Comparison of ENCODE assay signal across 29 cellular contexts in the genomic region with DNA sequence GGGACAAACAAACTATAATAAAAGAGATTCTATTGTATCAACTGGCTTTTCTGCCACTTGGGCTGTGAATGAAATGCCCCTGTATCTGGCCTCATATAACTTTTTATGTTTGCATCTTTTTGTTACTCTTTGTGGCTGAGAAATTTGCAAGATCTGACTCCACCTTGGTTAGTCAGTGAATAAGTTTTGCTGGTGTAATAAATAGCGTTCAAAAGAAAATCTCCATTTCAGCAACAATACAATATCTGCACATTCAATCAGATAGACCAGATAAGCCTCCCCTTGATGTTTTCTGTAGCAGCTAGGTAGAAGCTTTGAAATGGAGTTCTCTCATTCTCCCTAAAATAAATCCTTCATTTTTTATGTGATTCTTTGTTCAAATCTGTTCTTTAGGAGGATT. TPM values are rescaled to one million over a fixed set of nuclear protein-coding genes. Genes with fewer than 3 reads are reported as not detected.
A peak's percentile ranks its signal among the peaks of the same experiment; 100 is the strongest.
DNase-seq lines count a peak whose midpoint lies in the region; ATAC-seq lines count a peak whose summit lies in the region.
"Had no signal": no experiment of that assay in that cellular context is flagged by ENCODE, and none has a peak within 500 bp of the region (broad histone marks: within the 10 kb centered on the region; RNA-seq: fewer than 3 reads in every experiment).

No MANE protein-coding gene starts in this region.

- peak overlapping the region; percentile 46 for H3K4me3 ChIP-seq in CD8-positive, alpha-beta memory T cell (ENCODE audit: low read length)
- peak overlapping the region; percentile 43 for H3K4me3 ChIP-seq in naive thymus-derived CD4-positive, alpha-beta T cell (ENCODE audit: low read length)

- peaks cover 74% of the 10 kb centered on the region for H3K4me1 Mint-ChIP-seq in activated CD4-positive, alpha-beta T cell treated with anti-CD3 and anti-CD28 coated beads, Interleukin-2, amount 10 ng/mL, durations not matched to agents 24 days and 14 days
- peaks cover 88 to 98% (median 95%) of the 10 kb centered on the region in 3 donors for H3K4me1 Mint-ChIP-seq in CD8-positive, alpha-beta memory T cell
- peaks cover 83% of the 10 kb centered on the region for H3K4me1 Mint-ChIP-seq in activated CD8-positive, alpha-beta T cell treated with anti-CD3 and anti-CD28 coated beads, Interleukin-2, amount 10 ng/mL, durations not matched to agents 7 days and 5 days (ENCODE audit: low read depth)
- H3K4me1 Mint-ChIP-seq in naive thymus-derived CD4-positive, alpha-beta T cell = peaks cover 45 to 97% (median 91%) of the 10 kb centered on the region in 7 donors
- H3K4me1 Mint-ChIP-seq: activated B cell treated with CpG ODN at 0.5 μM for 24 hours, nephron progenitor cell had no signal

- H3K4me3 Mint-ChIP-seq in activated CD4-positive, alpha-beta T cell treated with anti-CD3 and anti-CD28 coated beads, Interleukin-2, amount 10 ng/mL, durations not matched to agents 24 days and 14 days = peak overlapping the region; percentile 90
- H3K4me3 Mint-ChIP-seq in CD8-positive, alpha-beta memory T cell = peak overlapping the region; percentile 81 to 89 (median 83)
- H3K4me3 Mint-ChIP-seq in activated CD8-positive, alpha-beta T cell treated with anti-CD3 and anti-CD28 coated beads, Interleukin-2, amount 10 ng/mL, durations not matched to agents 7 days and 5 days = peak overlapping the region; percentile 45
- H3K4me3 Mint-ChIP-seq in naive thymus-derived CD4-positive, alpha-beta T cell = peak overlapping the region; percentile 85 to 100 (median 92)
- H3K4me3 Mint-ChIP-seq: activated B cell treated with CpG ODN at 0.5 μM for 24 hours, nephron progenitor cell had no signal

- POLR2A ChIA-PET in CD8-positive, alpha-beta memory T cell (lab: Charles Lee) = interaction anchor here (1.0 to 2.2 kb wide), 4 partner anchors 11 to 245 kb away, joined by 3 to 10 read pairs (median 4); a partner anchor contains a TSS
- POLR2A ChIA-PET in activated CD8-positive, alpha-beta T cell treated with anti-CD3 and anti-CD28 coated beads, Interleukin-2, amount 10 ng/mL, durations not matched to agents 7 days and 5 days (lab: Charles Lee) = interaction anchor here (1.3 to 3.4 kb wide), 2 partner anchors 10 to 13 kb away, joined by 7 to 19 read pairs; a partner anchor contains a TSS
- POLR2A ChIA-PET in naive thymus-derived CD4-positive, alpha-beta T cell (lab: Charles Lee) = interaction anchor here (1.1 to 13.5 kb wide), 5 partner anchors 12 to 29 kb away, joined by 3 to 194 read pairs (median 7); a partner anchor contains a TSS

- H3K9me3 Mint-ChIP-seq in activated CD4-positive, alpha-beta T cell treated with anti-CD3 and anti-CD28 coated beads, Interleukin-2, amount 10 ng/mL, durations not matched to agents 24 days and 14 days = no peaks in the 10 kb centered on the region
- H3K9me3 Mint-ChIP-seq in CD8-positive, alpha-beta memory T cell = no peaks in the 10 kb centered on the region
- H3K9me3 Mint-ChIP-seq in activated CD8-positive, alpha-beta T cell treated with anti-CD3 and anti-CD28 coated beads, Interleukin-2, amount 10 ng/mL, durations not matched to agents 7 days and 5 days (ENCODE audit: insufficient read depth) = no peaks in the 10 kb centered on the region
- H3K9me3 Mint-ChIP-seq in naive thymus-derived CD4-positive, alpha-beta T cell = no peaks in the 10 kb centered on the region
- H3K9me3 Mint-ChIP-seq: activated B cell treated with CpG ODN at 0.5 μM for 24 hours, nephron progenitor cell had no signal

- H3K27me3 Mint-ChIP-seq in activated CD4-positive, alpha-beta T cell treated with anti-CD3 and anti-CD28 coated beads, Interleukin-2, amount 10 ng/mL, durations not matched to agents 24 days and 14 days = no peaks in the 10 kb centered on the region
- H3K27me3 Mint-ChIP-seq in CD8-positive, alpha-beta memory T cell = no peaks in the 10 kb centered on the region
- no peaks in the 10 kb centered on the region for H3K27me3 Mint-ChIP-seq in activated CD8-positive, alpha-beta T cell treated with anti-CD3 and anti-CD28 coated beads, Interleukin-2, amount 10 ng/mL, durations not matched to agents 7 days and 5 days (ENCODE audit: low read depth)
- no peaks in the 10 kb centered on the region for H3K27me3 Mint-ChIP-seq in naive thymus-derived CD4-positive, alpha-beta T cell

- no peaks in the 10 kb centered on the region for H3K27me3 ChIP-seq in CD8-positive, alpha-beta memory T cell (ENCODE audit: insufficient read depth, low read length, poor library complexity, severe bottlenecking)
- H3K27me3 ChIP-seq in naive thymus-derived CD4-positive, alpha-beta T cell (ENCODE audit: control insufficient read depth in 2 of 2, insufficient read depth in 2 of 2, low read length in 2 of 2) = no peaks in the 10 kb centered on the region

- H3K4me1 ChIP-seq in CD8-positive, alpha-beta memory T cell (ENCODE audit: insufficient read depth, low read length) = peaks cover 83% of the 10 kb centered on the region
- peaks cover 69 to 75% of the 10 kb centered on the region in 2 donors for H3K4me1 ChIP-seq in naive thymus-derived CD4-positive, alpha-beta T cell (ENCODE audit: control insufficient read depth in 2 of 2, insufficient read depth in 2 of 2, low read length in 2 of 2)
- H3K4me1 ChIP-seq: parathyroid adenoma had no signal

- peak; percentile 29 for ATAC-seq in activated CD8-positive, alpha-beta T cell treated with anti-CD3 and anti-CD28 coated beads, Interleukin-2, amount 10 ng/mL, durations not matched to agents 7 days and 5 days
- ATAC-seq in naive thymus-derived CD4-positive, alpha-beta T cell = peak; percentile 54
- ATAC-seq in HG02571 (IDR thresholded peaks at IDR 0.05; ENCODE audit: unreplicated experiment) = no peak
- ATAC-seq: right cardiac atrium, Right ventricle myocardium inferior had no signal

- intact Hi-C loops in activated CD4-positive, alpha-beta T cell treated with anti-CD3 and anti-CD28 coated beads, Interleukin-2, amount 10 ng/mL, durations not matched to agents 24 days and 14 days (cut with micrococcal nuclease) = loop anchor here (2.0 to 10.0 kb wide), 2 partner anchors 748 to 1310 kb away; a partner anchor contains a TSS
- intact Hi-C loops in naive thymus-derived CD4-positive, alpha-beta T cell (cut with micrococcal nuclease) = loop anchor here in 1 of 2 donors (10.0 kb wide), 1 partner anchor 540 kb away; a partner anchor contains a TSS

- peaks cover 10% of the 10 kb centered on the region for H3K36me3 ChIP-seq in CD8-positive, alpha-beta memory T cell (ENCODE audit: insufficient read depth, low read length)
- peaks cover 0 to 14% (median 7%) of the 10 kb centered on the region in 3 experiments for H3K36me3 ChIP-seq in naive thymus-derived CD4-positive, alpha-beta T cell (ENCODE audit: control insufficient read depth in 2 of 3, insufficient read depth in 3 of 3, low read length in 3 of 3)

- no peaks in the 10 kb centered on the region for H3K9me3 ChIP-seq in CD8-positive, alpha-beta memory T cell (ENCODE audit: low read length)
- no peaks in the 10 kb centered on the region for H3K9me3 ChIP-seq in naive thymus-derived CD4-positive, alpha-beta T cell (ENCODE audit: control insufficient read depth in 2 of 3, low read length in 3 of 3)

- peaks cover 55% of the 10 kb centered on the region for H3K36me3 Mint-ChIP-seq in activated CD4-positive, alpha-beta T cell treated with anti-CD3 and anti-CD28 coated beads, Interleukin-2, amount 10 ng/mL, durations not matched to agents 24 days and 14 days (ENCODE audit: low read depth)
- H3K36me3 Mint-ChIP-seq in CD8-positive, alpha-beta memory T cell = peaks cover 10 to 77% (median 22%) of the 10 kb centered on the region in 3 donors
- H3K36me3 Mint-ChIP-seq in activated CD8-positive, alpha-beta T cell treated with anti-CD3 and anti-CD28 coated beads, Interleukin-2, amount 10 ng/mL, durations not matched to agents 7 days and 5 days (ENCODE audit: low read depth) = peaks cover 81% of the 10 kb centered on the region
- peaks cover 14 to 73% (median 44%) of the 10 kb centered on the region in 5 donors for H3K36me3 Mint-ChIP-seq in naive thymus-derived CD4-positive, alpha-beta T cell

- peak; percentile 68 for DNase-seq in activated CD4-positive, alpha-beta T cell treated with anti-CD3 and anti-CD28 coated beads, Interleukin-2, amount 10 ng/mL, durations not matched to agents 24 days and 14 days
- DNase-seq in activated CD4-positive, alpha-beta T cell treated with anti-CD3 and anti-CD28 coated beads, Interleukin-2, amount 50 U/mL, for 4 hours = no peak
- DNase-seq in CD8-positive, alpha-beta memory T cell = peak in 1 of 5 donors; percentile 21
- DNase-seq in activated CD8-positive, alpha-beta T cell treated with anti-CD3 and anti-CD28 coated beads, Interleukin-2, amount 10 ng/mL, durations not matched to agents 7 days and 5 days = no peak
- peak in 6 of 9 donors; percentile 28 to 56 (median 43) for DNase-seq in naive thymus-derived CD4-positive, alpha-beta T cell
- DNase-seq in NCI-H226 (no peak), MV-4-11 (lab: John Stamatoyannopoulos, UW) (no peak)
- DNase-seq: activated B cell treated with CpG ODN at 0.5 μM for 24 hours; AML-193; cerebellar nuclear complex; DMS79; IMR-90; kidney; midbrain; NCI-H2029 treated with DMSO at 0.1 percent for 48 hours; NCI-H2227 treated with DMSO at 0.1 percent for 48 hours; nephron progenitor cell; right cardiac atrium; stimulated activated CD4-positive, alpha-beta T cell treated with anti-CD3 and anti-CD28 coated beads, Interleukin-12 subunit alpha, Interleukin-12 subunit beta, amount 100 ng/mL, for 4 hours; T1000; trophoblast cell had no signal

- peak overlapping the region; percentile 98 for H3K27ac Mint-ChIP-seq in activated CD4-positive, alpha-beta T cell treated with anti-CD3 and anti-CD28 coated beads, Interleukin-2, amount 10 ng/mL, durations not matched to agents 24 days and 14 days
- peak overlapping the region; percentile 79 to 97 (median 92) for H3K27ac Mint-ChIP-seq in CD8-positive, alpha-beta memory T cell
- peak overlapping the region; percentile 77 for H3K27ac Mint-ChIP-seq in activated CD8-positive, alpha-beta T cell treated with anti-CD3 and anti-CD28 coated beads, Interleukin-2, amount 10 ng/mL, durations not matched to agents 7 days and 5 days
- peak overlapping the region; percentile 83 to 100 (median 94) for H3K27ac Mint-ChIP-seq in naive thymus-derived CD4-positive, alpha-beta T cell
- H3K27ac Mint-ChIP-seq: activated B cell treated with CpG ODN at 0.5 μM for 24 hours, nephron progenitor cell had no signal

- H3K27ac ChIP-seq in CD8-positive, alpha-beta memory T cell (ENCODE audit: low read depth, low read length) = no peak overlapping the region
- peak overlapping the region; percentile 78 for H3K27ac ChIP-seq in naive thymus-derived CD4-positive, alpha-beta T cell (ENCODE audit: low read depth, low read length)
- H3K27ac ChIP-seq: epithelial cell of prostate, parathyroid adenoma had no signal

- CTCF ChIA-PET in CD8-positive, alpha-beta memory T cell (lab: Charles Lee) = interaction anchor here (6.4 kb wide), 1 partner anchor 13 kb away, joined by 57 read pairs; a partner anchor contains a TSS
- CTCF ChIA-PET in activated CD8-positive, alpha-beta T cell treated with anti-CD3 and anti-CD28 coated beads, Interleukin-2, amount 10 ng/mL, durations not matched to agents 7 days and 5 days (lab: Charles Lee) = interaction anchor here (1.7 to 4.9 kb wide), 4 partner anchors 13 to 81 kb away, joined by 3 to 66 read pairs (median 16); a partner anchor contains a TSS
- CTCF ChIA-PET in naive thymus-derived CD4-positive, alpha-beta T cell (lab: Charles Lee) = interaction anchor here (0.8 to 2.9 kb wide), 4 partner anchors 11 to 172 kb away, joined by 3 to 16 read pairs (median 8); a partner anchor contains a TSS

RNA-seq across cellular contexts. Expression of a gene that starts 12.0 kb away (rescaled TPM):
- total RNA-seq in activated CD4-positive, alpha-beta T cell treated with anti-CD3 and anti-CD28 coated beads, Interleukin-2, amount 10 ng/mL, durations not matched to agents 24 days and 14 days = 61.0 and 66.6 TPM in 2 replicates
- total RNA-seq in CD8-positive, alpha-beta memory T cell = 10 to 100 TPM; 27.2 to 29.1 TPM
- 120 TPM for polyA plus RNA-seq in CD8-positive, alpha-beta memory T cell
- total RNA-seq in activated CD8-positive, alpha-beta T cell treated with anti-CD3 and anti-CD28 coated beads, Interleukin-2, amount 10 ng/mL, durations not matched to agents 7 days and 5 days = 10 to 100 TPM; 54.5 to 58.4 TPM
- 100 to 1,000 TPM in 4 of 5 experiments, 10 to 100 TPM in 1; 85.5 to 166 (median 146) TPM for total RNA-seq in naive thymus-derived CD4-positive, alpha-beta T cell
- 100 to 1,000 TPM; 205 to 326 TPM for polyA plus RNA-seq in naive thymus-derived CD4-positive, alpha-beta T cell
- total RNA-seq: A172, activated B cell treated with CpG ODN at 0.5 μM for 24 hours, IMR-90, lower leg skin, M059J, OCI-LY7, Right ventricle myocardium inferior had no signal
- polyA plus RNA-seq: IMR-90, right cardiac atrium had no signal

Comparison
In these comparisons a context has a peak if more than half of its experiments do, and no peak if none do; other contexts are left out.
1. DNase-seq: peak in activated CD4-positive, alpha-beta T cell treated with anti-CD3 and anti-CD28 coated beads, Interleukin-2, amount 10 ng/mL, durations not matched to agents 24 days and 14 days (single experiment) and naive thymus-derived CD4-positive, alpha-beta T cell (6 of 9); none in activated CD4-positive, alpha-beta T cell treated with anti-CD3 and anti-CD28 coated beads, Interleukin-2, amount 50 U/mL, for 4 hours (0 of 2), activated CD8-positive, alpha-beta T cell treated with anti-CD3 and anti-CD28 coated beads, Interleukin-2, amount 10 ng/mL, durations not matched to agents 7 days and 5 days (single experiment), NCI-H226 (single experiment) and MV-4-11 (single experiment).
2. Peak in every context shown above with its lines, with median percentiles within 50 percentile points of each other: H3K27ac Mint-ChIP-seq and H3K4me3 Mint-ChIP-seq.